ENCODE assay signal across 13 cellular contexts in the genomic region with DNA sequence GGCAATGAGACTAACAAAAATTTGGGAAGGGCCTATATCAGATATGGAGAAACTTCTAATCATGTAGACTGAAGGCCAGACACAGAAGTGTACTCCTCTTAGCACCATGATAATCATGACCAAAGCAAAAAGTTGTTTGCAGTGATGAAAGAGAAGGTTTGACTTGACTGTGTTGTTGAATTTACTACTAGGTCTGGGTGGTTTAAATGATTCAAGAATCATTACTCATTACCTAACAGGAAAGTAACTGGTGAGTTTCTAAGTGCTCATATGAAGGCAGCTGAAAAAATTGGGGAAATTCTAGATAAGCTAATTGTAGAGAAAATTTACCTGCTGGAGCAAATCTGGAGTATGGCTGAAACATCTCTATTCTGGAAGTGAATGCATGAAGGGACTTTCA.
"Had no signal": no experiment of that assay in that cellular context is flagged by ENCODE, and none has a peak within 500 bp of the region (broad histone marks: within the 10 kb centered on the region; RNA-seq: fewer than 3 reads in every experiment).

No MANE protein-coding gene starts in this region.

- H3K4me3 Mint-ChIP-seq: activated naive CD8-positive, alpha-beta T cell treated with anti-CD3 and anti-CD28 coated beads for 36 hours; activated T-helper 1 cell treated with anti-CD3 and anti-CD28 coated beads, Interleukin-12 subunit alpha, Interleukin-12 subunit beta, Interleukin-2, Interleukin-4 antibody, amounts not matched to agents 30 ng/mL and 10 ng/mL and 1 ng/mL, durations not matched to agents 14 hours and 24 hours and 36 hours; dendritic cell treated with granulocyte-macrophage colony-stimulating factor and Interleukin-4, amounts not matched to agents 40 ng/mL and 50 ng/mL, for 4 days; natural killer cell treated with Interleukin-12 subunit alpha and Interleukin-12 subunit beta and Interleukin-15 and Interleukin-18, amount 100 ng/mL, for 72 hours; stimulated activated effector memory CD8-positive, alpha-beta T cell treated with anti-CD3 and anti-CD28 coated beads, Interleukin-12 subunit alpha, Interleukin-12 subunit beta, amount 100 ng/mL, for 72 hours had no signal

- H3K27me3 ChIP-seq: gastroesophageal sphincter, upper lobe of right lung had no signal

- H3K4me3 ChIP-seq: gastroesophageal sphincter, lower lobe of right lung, thoracic aorta, upper lobe of right lung had no signal

- H3K36me3 Mint-ChIP-seq: activated naive CD8-positive, alpha-beta T cell treated with anti-CD3 and anti-CD28 coated beads for 36 hours; natural killer cell treated with Interleukin-12 subunit alpha and Interleukin-12 subunit beta and Interleukin-15 and Interleukin-18, amount 100 ng/mL, for 72 hours; stimulated activated effector memory CD8-positive, alpha-beta T cell treated with anti-CD3 and anti-CD28 coated beads, Interleukin-12 subunit alpha, Interleukin-12 subunit beta, amount 100 ng/mL, for 72 hours had no signal

- H3K27me3 Mint-ChIP-seq: activated naive CD8-positive, alpha-beta T cell treated with anti-CD3 and anti-CD28 coated beads for 36 hours; natural killer cell treated with Interleukin-12 subunit alpha and Interleukin-12 subunit beta and Interleukin-15 and Interleukin-18, amount 100 ng/mL, for 72 hours had no signal

- H3K4me1 Mint-ChIP-seq: activated naive CD8-positive, alpha-beta T cell treated with anti-CD3 and anti-CD28 coated beads for 36 hours; stimulated activated effector memory CD8-positive, alpha-beta T cell treated with anti-CD3 and anti-CD28 coated beads, Interleukin-12 subunit alpha, Interleukin-12 subunit beta, amount 100 ng/mL, for 72 hours had no signal

- DNase-seq: activated naive CD8-positive, alpha-beta T cell treated with anti-CD3 and anti-CD28 coated beads for 36 hours; erythroblast; left colon; lower lobe of right lung; nucleus accumbens; upper lobe of right lung had no signal

- ATAC-seq: activated CD4-positive, CD25-positive, alpha-beta regulatory T cell treated with anti-CD3 and anti-CD28 coated beads, Interleukin-2, amount 50 U/mL, for 24 hours; gastroesophageal sphincter; left colon; natural killer cell treated with Interleukin-12 subunit alpha and Interleukin-12 subunit beta and Interleukin-15 and Interleukin-18, amount 100 ng/mL, for 72 hours; stimulated activated effector memory CD8-positive, alpha-beta T cell treated with anti-CD3 and anti-CD28 coated beads, Interleukin-12 subunit alpha, Interleukin-12 subunit beta, amount 100 ng/mL, for 72 hours had no signal

- H3K9me3 ChIP-seq: gastroesophageal sphincter, lower lobe of right lung, thoracic aorta, upper lobe of right lung had no signal

- H3K4me1 ChIP-seq: gastroesophageal sphincter, lower lobe of right lung, upper lobe of right lung had no signal

- H3K27ac Mint-ChIP-seq: activated naive CD8-positive, alpha-beta T cell treated with anti-CD3 and anti-CD28 coated beads for 36 hours; activated T-helper 1 cell treated with anti-CD3 and anti-CD28 coated beads, Interleukin-12 subunit alpha, Interleukin-12 subunit beta, Interleukin-2, Interleukin-4 antibody, amounts not matched to agents 30 ng/mL and 10 ng/mL and 1 ng/mL, durations not matched to agents 14 hours and 24 hours and 36 hours; dendritic cell treated with granulocyte-macrophage colony-stimulating factor and Interleukin-4, amounts not matched to agents 40 ng/mL and 50 ng/mL, for 4 days; natural killer cell treated with Interleukin-12 subunit alpha and Interleukin-12 subunit beta and Interleukin-15 and Interleukin-18, amount 100 ng/mL, for 72 hours; stimulated activated effector memory CD8-positive, alpha-beta T cell treated with anti-CD3 and anti-CD28 coated beads, Interleukin-12 subunit alpha, Interleukin-12 subunit beta, amount 100 ng/mL, for 72 hours had no signal

- H3K9me3 Mint-ChIP-seq: activated T-helper 1 cell treated with anti-CD3 and anti-CD28 coated beads, Interleukin-12 subunit alpha, Interleukin-12 subunit beta, Interleukin-2, Interleukin-4 antibody, amounts not matched to agents 30 ng/mL and 10 ng/mL and 1 ng/mL, durations not matched to agents 14 hours and 24 hours and 36 hours; dendritic cell treated with granulocyte-macrophage colony-stimulating factor and Interleukin-4, amounts not matched to agents 40 ng/mL and 50 ng/mL, for 4 days had no signal

- H3K36me3 ChIP-seq: gastroesophageal sphincter, lower lobe of right lung, thoracic aorta, upper lobe of right lung had no signal

- H3K27ac ChIP-seq: gastroesophageal sphincter, lower lobe of right lung, thoracic aorta, upper lobe of right lung had no signal
